Comparison of ENCODE assay signal across 1 cellular context in the genomic region with DNA sequence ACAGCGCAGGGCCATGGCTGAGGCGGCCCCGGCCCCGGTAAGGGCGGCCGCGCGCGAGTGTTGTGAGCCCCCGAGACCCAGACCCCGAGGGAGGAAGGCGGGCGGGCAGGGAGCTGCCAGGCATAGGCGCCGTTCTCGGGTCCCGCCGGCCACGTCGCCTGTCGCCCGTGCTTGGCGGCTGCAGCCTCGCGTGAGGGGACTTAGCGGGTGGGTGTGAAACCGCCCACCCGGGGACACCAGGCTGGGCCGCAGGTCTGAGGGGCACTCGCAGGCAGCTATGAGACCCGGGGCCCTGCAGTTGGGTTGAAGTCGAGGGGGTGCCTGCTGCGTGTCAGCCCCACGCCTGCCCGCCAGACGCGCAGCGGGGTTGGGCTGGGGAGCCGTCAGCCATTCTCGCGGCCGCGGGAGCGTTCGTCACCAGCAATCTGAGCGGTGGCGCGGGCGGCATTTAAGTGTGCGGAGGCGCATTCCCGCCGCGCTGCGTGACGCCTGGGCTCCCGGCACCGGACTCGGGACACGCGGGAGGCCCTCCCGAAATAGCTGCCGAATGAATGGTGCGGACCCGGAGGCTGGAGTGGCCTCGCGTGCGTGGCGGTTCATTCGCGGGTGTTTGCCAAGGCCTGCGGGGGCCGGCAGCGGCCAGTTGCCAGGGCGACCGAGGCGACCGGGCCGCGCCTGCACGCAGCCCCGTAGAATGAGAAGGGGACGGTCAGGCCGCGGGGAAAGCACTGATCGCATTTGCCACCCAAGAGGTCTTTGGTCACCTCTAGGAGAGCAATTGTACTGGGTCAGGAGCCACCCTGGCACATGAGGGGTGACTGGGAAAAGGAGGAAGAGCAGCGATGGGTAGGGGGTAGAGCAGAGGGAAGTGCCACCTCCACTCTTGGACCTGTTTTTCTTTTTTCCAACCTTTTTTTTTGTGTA.
TF ChIP-seq lines count a peak whose summit lies in the region.

No MANE protein-coding gene starts in this region.

TF ChIP-seq in K562, 482 proteins besides CTCF, POLR2A, EP300 and RAD21 (continued from another document and continues in another):
- TF ChIP-seq, protein P1, sequence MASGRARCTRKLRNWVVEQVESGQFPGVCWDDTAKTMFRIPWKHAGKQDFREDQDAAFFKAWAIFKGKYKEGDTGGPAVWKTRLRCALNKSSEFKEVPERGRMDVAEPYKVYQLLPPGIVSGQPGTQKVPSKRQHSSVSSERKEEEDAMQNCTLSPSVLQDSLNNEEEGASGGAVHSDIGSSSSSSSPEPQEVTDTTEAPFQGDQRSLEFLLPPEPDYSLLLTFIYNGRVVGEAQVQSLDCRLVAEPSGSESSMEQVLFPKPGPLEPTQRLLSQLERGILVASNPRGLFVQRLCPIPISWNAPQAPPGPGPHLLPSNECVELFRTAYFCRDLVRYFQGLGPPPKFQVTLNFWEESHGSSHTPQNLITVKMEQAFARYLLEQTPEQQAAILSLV (tag; IDR thresholded peaks at IDR 0.05): no peak
- peak; percentile 80 for TF ChIP-seq ZBTB2 (IDR thresholded peaks at IDR 0.05)
- TF ChIP-seq, protein P2, sequence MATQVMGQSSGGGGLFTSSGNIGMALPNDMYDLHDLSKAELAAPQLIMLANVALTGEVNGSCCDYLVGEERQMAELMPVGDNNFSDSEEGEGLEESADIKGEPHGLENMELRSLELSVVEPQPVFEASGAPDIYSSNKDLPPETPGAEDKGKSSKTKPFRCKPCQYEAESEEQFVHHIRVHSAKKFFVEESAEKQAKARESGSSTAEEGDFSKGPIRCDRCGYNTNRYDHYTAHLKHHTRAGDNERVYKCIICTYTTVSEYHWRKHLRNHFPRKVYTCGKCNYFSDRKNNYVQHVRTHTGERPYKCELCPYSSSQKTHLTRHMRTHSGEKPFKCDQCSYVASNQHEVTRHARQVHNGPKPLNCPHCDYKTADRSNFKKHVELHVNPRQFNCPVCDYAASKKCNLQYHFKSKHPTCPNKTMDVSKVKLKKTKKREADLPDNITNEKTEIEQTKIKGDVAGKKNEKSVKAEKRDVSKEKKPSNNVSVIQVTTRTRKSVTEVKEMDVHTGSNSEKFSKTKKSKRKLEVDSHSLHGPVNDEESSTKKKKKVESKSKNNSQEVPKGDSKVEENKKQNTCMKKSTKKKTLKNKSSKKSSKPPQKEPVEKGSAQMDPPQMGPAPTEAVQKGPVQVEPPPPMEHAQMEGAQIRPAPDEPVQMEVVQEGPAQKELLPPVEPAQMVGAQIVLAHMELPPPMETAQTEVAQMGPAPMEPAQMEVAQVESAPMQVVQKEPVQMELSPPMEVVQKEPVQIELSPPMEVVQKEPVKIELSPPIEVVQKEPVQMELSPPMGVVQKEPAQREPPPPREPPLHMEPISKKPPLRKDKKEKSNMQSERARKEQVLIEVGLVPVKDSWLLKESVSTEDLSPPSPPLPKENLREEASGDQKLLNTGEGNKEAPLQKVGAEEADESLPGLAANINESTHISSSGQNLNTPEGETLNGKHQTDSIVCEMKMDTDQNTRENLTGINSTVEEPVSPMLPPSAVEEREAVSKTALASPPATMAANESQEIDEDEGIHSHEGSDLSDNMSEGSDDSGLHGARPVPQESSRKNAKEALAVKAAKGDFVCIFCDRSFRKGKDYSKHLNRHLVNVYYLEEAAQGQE (CRISPR knock-in tag; IDR thresholded peaks at IDR 0.05; ENCODE audit: low read depth): no peak
- TF ChIP-seq, protein P3, sequence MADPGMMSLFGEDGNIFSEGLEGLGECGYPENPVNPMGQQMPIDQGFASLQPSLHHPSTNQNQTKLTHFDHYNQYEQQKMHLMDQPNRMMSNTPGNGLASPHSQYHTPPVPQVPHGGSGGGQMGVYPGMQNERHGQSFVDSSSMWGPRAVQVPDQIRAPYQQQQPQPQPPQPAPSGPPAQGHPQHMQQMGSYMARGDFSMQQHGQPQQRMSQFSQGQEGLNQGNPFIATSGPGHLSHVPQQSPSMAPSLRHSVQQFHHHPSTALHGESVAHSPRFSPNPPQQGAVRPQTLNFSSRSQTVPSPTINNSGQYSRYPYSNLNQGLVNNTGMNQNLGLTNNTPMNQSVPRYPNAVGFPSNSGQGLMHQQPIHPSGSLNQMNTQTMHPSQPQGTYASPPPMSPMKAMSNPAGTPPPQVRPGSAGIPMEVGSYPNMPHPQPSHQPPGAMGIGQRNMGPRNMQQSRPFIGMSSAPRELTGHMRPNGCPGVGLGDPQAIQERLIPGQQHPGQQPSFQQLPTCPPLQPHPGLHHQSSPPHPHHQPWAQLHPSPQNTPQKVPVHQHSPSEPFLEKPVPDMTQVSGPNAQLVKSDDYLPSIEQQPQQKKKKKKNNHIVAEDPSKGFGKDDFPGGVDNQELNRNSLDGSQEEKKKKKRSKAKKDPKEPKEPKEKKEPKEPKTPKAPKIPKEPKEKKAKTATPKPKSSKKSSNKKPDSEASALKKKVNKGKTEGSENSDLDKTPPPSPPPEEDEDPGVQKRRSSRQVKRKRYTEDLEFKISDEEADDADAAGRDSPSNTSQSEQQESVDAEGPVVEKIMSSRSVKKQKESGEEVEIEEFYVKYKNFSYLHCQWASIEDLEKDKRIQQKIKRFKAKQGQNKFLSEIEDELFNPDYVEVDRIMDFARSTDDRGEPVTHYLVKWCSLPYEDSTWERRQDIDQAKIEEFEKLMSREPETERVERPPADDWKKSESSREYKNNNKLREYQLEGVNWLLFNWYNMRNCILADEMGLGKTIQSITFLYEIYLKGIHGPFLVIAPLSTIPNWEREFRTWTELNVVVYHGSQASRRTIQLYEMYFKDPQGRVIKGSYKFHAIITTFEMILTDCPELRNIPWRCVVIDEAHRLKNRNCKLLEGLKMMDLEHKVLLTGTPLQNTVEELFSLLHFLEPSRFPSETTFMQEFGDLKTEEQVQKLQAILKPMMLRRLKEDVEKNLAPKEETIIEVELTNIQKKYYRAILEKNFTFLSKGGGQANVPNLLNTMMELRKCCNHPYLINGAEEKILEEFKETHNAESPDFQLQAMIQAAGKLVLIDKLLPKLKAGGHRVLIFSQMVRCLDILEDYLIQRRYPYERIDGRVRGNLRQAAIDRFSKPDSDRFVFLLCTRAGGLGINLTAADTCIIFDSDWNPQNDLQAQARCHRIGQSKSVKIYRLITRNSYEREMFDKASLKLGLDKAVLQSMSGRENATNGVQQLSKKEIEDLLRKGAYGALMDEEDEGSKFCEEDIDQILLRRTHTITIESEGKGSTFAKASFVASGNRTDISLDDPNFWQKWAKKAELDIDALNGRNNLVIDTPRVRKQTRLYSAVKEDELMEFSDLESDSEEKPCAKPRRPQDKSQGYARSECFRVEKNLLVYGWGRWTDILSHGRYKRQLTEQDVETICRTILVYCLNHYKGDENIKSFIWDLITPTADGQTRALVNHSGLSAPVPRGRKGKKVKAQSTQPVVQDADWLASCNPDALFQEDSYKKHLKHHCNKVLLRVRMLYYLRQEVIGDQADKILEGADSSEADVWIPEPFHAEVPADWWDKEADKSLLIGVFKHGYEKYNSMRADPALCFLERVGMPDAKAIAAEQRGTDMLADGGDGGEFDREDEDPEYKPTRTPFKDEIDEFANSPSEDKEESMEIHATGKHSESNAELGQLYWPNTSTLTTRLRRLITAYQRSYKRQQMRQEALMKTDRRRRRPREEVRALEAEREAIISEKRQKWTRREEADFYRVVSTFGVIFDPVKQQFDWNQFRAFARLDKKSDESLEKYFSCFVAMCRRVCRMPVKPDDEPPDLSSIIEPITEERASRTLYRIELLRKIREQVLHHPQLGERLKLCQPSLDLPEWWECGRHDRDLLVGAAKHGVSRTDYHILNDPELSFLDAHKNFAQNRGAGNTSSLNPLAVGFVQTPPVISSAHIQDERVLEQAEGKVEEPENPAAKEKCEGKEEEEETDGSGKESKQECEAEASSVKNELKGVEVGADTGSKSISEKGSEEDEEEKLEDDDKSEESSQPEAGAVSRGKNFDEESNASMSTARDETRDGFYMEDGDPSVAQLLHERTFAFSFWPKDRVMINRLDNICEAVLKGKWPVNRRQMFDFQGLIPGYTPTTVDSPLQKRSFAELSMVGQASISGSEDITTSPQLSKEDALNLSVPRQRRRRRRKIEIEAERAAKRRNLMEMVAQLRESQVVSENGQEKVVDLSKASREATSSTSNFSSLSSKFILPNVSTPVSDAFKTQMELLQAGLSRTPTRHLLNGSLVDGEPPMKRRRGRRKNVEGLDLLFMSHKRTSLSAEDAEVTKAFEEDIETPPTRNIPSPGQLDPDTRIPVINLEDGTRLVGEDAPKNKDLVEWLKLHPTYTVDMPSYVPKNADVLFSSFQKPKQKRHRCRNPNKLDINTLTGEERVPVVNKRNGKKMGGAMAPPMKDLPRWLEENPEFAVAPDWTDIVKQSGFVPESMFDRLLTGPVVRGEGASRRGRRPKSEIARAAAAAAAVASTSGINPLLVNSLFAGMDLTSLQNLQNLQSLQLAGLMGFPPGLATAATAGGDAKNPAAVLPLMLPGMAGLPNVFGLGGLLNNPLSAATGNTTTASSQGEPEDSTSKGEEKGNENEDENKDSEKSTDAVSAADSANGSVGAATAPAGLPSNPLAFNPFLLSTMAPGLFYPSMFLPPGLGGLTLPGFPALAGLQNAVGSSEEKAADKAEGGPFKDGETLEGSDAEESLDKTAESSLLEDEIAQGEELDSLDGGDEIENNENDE (IDR thresholded peaks at IDR 0.05; ENCODE audit: low read depth, low read length): no peak
- peak; percentile 53; the same call in 1 of the 2 replicates for TF ChIP-seq ZSCAN32 (CRISPR knock-in tag; IDR thresholded peaks at IDR 0.05)
- no peak for TF ChIP-seq SOX6 (IDR thresholded peaks at IDR 0.05)
- TF ChIP-seq NUFIP1 (IDR thresholded peaks at IDR 0.05; ENCODE audit: partially characterized antibody): no peak
- TF ChIP-seq, protein P4, sequence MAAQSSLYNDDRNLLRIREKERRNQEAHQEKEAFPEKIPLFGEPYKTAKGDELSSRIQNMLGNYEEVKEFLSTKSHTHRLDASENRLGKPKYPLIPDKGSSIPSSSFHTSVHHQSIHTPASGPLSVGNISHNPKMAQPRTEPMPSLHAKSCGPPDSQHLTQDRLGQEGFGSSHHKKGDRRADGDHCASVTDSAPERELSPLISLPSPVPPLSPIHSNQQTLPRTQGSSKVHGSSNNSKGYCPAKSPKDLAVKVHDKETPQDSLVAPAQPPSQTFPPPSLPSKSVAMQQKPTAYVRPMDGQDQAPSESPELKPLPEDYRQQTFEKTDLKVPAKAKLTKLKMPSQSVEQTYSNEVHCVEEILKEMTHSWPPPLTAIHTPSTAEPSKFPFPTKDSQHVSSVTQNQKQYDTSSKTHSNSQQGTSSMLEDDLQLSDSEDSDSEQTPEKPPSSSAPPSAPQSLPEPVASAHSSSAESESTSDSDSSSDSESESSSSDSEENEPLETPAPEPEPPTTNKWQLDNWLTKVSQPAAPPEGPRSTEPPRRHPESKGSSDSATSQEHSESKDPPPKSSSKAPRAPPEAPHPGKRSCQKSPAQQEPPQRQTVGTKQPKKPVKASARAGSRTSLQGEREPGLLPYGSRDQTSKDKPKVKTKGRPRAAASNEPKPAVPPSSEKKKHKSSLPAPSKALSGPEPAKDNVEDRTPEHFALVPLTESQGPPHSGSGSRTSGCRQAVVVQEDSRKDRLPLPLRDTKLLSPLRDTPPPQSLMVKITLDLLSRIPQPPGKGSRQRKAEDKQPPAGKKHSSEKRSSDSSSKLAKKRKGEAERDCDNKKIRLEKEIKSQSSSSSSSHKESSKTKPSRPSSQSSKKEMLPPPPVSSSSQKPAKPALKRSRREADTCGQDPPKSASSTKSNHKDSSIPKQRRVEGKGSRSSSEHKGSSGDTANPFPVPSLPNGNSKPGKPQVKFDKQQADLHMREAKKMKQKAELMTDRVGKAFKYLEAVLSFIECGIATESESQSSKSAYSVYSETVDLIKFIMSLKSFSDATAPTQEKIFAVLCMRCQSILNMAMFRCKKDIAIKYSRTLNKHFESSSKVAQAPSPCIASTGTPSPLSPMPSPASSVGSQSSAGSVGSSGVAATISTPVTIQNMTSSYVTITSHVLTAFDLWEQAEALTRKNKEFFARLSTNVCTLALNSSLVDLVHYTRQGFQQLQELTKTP (IDR thresholded peaks at IDR 0.05; ENCODE audit: low read depth in 1 of 2, partially characterized antibody in 2 of 2): no peak
- TF ChIP-seq, protein P5, sequence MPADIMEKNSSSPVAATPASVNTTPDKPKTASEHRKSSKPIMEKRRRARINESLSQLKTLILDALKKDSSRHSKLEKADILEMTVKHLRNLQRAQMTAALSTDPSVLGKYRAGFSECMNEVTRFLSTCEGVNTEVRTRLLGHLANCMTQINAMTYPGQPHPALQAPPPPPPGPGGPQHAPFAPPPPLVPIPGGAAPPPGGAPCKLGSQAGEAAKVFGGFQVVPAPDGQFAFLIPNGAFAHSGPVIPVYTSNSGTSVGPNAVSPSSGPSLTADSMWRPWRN (IDR thresholded peaks at IDR 0.05; ENCODE audit: low read depth): no peak
- peak; percentile 94 for TF ChIP-seq ZNF224 (CRISPR knock-in tag; IDR thresholded peaks at IDR 0.05)
- TF ChIP-seq CLOCK (CRISPR knock-in tag; IDR thresholded peaks at IDR 0.05; ENCODE audit: borderline replicate concordance): no peak
- TF ChIP-seq MTA3 (IDR thresholded peaks at IDR 0.05; ENCODE audit: borderline replicate concordance): peak; percentile 77; the same call in 1 of the 2 replicates
- no peak; the same call in 1 of the 2 replicates for TF ChIP-seq TRIM28 (IDR thresholded peaks at IDR 0.05)
- TF ChIP-seq NCOA4 (IDR thresholded peaks at IDR 0.05; ENCODE audit: partially characterized antibody): no peak
- no peak for TF ChIP-seq MEF2D (tag; conservative IDR thresholded peaks at IDR 0.05; ENCODE audit: low read depth)
- no peak for TF ChIP-seq MCM7 (IDR thresholded peaks at IDR 0.05)
- peak; percentile 38 to 83; a peak in 3 of 4 replicates for TF ChIP-seq SIN3A (IDR thresholded peaks at IDR 0.05; ENCODE audit: borderline replicate concordance in 2 of 2, control insufficient read depth in 1 of 2, low read depth in 2 of 2, low read length in 2 of 2)
- TF ChIP-seq, protein P6, sequence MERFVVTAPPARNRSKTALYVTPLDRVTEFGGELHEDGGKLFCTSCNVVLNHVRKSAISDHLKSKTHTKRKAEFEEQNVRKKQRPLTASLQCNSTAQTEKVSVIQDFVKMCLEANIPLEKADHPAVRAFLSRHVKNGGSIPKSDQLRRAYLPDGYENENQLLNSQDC (CRISPR knock-in tag; IDR thresholded peaks at IDR 0.05): no peak
